10 cellular contexts compared by ENCODE assay signal in the genomic region with DNA sequence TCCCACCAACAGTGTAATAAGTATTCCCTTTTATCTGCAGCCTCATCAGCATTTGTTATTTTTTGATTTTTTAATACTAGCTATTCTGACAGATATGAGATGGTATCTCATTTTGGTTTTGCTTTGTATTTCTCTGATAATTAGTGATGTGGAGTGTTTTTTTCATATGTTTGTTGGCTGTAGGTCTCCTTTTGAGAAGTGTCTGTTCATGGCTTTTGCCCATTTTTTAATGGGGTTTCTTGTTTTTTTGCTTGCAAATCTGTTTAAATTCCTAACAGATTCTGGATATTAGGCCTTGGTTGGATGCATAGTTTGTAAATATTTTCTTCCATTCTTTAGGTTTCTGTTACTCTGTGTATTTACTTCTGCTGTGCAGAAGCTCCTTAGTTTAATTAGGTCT.
"Had no signal": no experiment of that assay in that cellular context is flagged by ENCODE, and none has a peak within 500 bp of the region (broad histone marks: within the 10 kb centered on the region; RNA-seq: fewer than 3 reads in every experiment).

No MANE protein-coding gene starts in this region.

- H2AFZ ChIP-seq: GM23248, GM23338 had no signal

- FAIRE-seq: H1 had no signal

- ATAC-seq: GM23338, HCT116 had no signal

- DNase-seq: GM23248, GOT3, H7, H9, HCEC 1CT, HFFc6 had no signal

- H3K4me1 Mint-ChIP-seq: GM23338, H9 had no signal

- H3K27ac Mint-ChIP-seq: GM23338, H9, HFFc6 had no signal

- H3K4me3 ChIP-seq: GM23248, GM23338, HAP-1 had no signal

- H3K4me2 ChIP-seq: GM23338 had no signal

- H3K4me3 Mint-ChIP-seq: GM23338, H9, HFFc6 had no signal

- H3K27ac ChIP-seq: GM23248 had no signal

- H3K4me1 ChIP-seq: HAP-1 had no signal

- H3K36me3 ChIP-seq: HAP-1 had no signal

- H3K9me3 ChIP-seq: HAP-1 had no signal
